ENCODE assay signal across 8 cellular contexts in the genomic region with DNA sequence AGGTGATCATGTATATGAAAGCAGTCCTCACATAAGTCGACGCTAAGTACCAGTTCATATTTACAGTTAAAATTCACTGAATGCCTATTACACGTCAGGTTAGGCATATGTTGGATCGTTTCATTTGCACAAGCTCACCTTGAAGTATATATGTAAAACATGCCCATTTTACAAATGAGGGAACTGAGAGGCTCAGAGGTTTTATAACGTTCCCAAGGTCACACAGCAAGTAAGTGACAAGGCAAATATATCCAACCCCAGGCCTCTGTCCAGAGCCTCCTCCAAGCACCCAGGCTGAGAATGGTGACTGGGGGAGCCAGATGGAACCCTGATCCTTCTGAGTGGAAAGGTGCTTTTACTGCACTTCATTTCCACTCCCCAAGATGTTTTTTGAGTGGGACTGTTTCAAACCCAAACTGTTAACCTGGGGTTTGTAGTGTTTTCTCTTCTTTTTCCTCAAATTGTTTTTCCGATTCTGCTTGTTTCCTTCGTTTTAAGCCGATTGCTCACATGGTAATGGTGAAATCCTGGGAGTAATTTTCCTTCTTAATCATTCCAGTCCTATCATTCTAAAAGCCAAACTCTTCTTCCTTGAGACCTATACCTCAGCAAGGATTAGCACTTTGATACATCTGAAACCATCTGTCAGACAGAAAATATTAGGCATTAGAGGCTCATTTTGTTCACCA. TPM values are rescaled to one million over a fixed set of nuclear protein-coding genes. Genes with fewer than 3 reads are reported as not detected.
A peak's percentile ranks its signal among the peaks of the same experiment; 100 is the strongest.
DNase-seq lines count a peak whose midpoint lies in the region; ATAC-seq, FAIRE-seq and TF ChIP-seq lines count a peak whose summit lies in the region.

No MANE protein-coding gene starts in this region.

- no peaks in the 10 kb centered on the region for H3K9me3 Mint-ChIP-seq in neural crest cell

- peak overlapping the region; percentile 98 for H3K4me3 Mint-ChIP-seq in neural crest cell

- peaks cover 33% of the 10 kb centered on the region for H3K4me1 Mint-ChIP-seq in neural crest cell

- H3K27ac Mint-ChIP-seq in neural crest cell (ENCODE audit: unreplicated experiment), result peak overlapping the region; percentile 22

- no peaks in the 10 kb centered on the region for H3K36me3 Mint-ChIP-seq in neural crest cell (ENCODE audit: low read depth)

- no peak for TF ChIP-seq CTCF in coronary artery (IDR thresholded peaks at IDR 0.05)
- no peak for TF ChIP-seq CTCF in neural crest cell (conservative IDR thresholded peaks at IDR 0.05)

- H3K36me3 ChIP-seq in MG63, result no peaks in the 10 kb centered on the region

- no peak for DNase-seq in MG63
- DNase-seq in coronary artery (ENCODE audit: low spot score), result no peak
- no peak for DNase-seq in neural crest cell (ENCODE audit: low read depth, low spot score)
- DNase-seq in urothelium cell line (ENCODE audit: low spot score), result no peak

- H3K9me3 ChIP-seq in MG63, result no peaks in the 10 kb centered on the region

- no peak for TF ChIP-seq POLR2A in GM18505 (IDR thresholded peaks at IDR 0.05; ENCODE audit: borderline replicate concordance, extremely low read depth, insufficient read depth, insufficient read length)

- H3K27me3 Mint-ChIP-seq in neural crest cell (ENCODE audit: low read depth), result no peaks in the 10 kb centered on the region

- peak; percentile 2 for ATAC-seq in GM18858 (IDR thresholded peaks at IDR 0.05; ENCODE audit: unreplicated experiment)
- ATAC-seq in HG02610 (IDR thresholded peaks at IDR 0.05; ENCODE audit: unreplicated experiment), result no peak
- ATAC-seq in HG02970 (IDR thresholded peaks at IDR 0.05; ENCODE audit: low FRiP score, unreplicated experiment), result no peak
- ATAC-seq in GM18505 (IDR thresholded peaks at IDR 0.05; ENCODE audit: unreplicated experiment), result no peak

- H3K27me3 ChIP-seq in MG63, result no peaks in the 10 kb centered on the region

- no peak for FAIRE-seq in urothelium cell line (lab: Jason Lieb, UNC)

- H3K27ac ChIP-seq in coronary artery, result peak overlapping the region; percentile 83 to 91

- H3K4me3 ChIP-seq in MG63, result peak overlapping the region; percentile 61
- peak overlapping the region; percentile 90 for H3K4me3 ChIP-seq in coronary artery

RNA-seq across cellular contexts. Expression of gene SMIM20, which starts 0.8 kb away (rescaled TPM):
- 23.1 and 35.9 TPM in 2 replicates for total RNA-seq in MG63 (2014; rRNA removed; shearing (Covaris generic); ENCODE audit: low replicate concordance)
- total RNA-seq in neural crest cell, result 22.1 and 24.9 TPM in 2 replicates

RNA-seq across cellular contexts. Expression of gene SEL1L3, which starts 52.0 kb away (rescaled TPM):
- 37.6 and 65.3 TPM in 2 replicates for total RNA-seq in MG63 (2014; rRNA removed; shearing (Covaris generic); ENCODE audit: low replicate concordance)
- 3.4 and 3.5 TPM in 2 replicates for total RNA-seq in neural crest cell
